In genomic region chr1:85171721-85172120, GRCh38 we compare ENCODE assay signal across 23 cellular contexts.
"Had no signal": no experiment of that assay in that cellular context is flagged by ENCODE, and none has a peak within 500 bp of the region (broad histone marks: within the 10 kb centered on the region; RNA-seq: fewer than 3 reads in every experiment).

No MANE protein-coding gene starts in this region.

- H3K4me3 ChIP-seq: dorsolateral prefrontal cortex, gastrocnemius medialis, lower lobe of right lung, neural progenitor cell, right lobe of liver, suprapubic skin, transverse colon, upper lobe of right lung, uterus had no signal

- H3K27me3 Mint-ChIP-seq: progenitor cell of endocrine pancreas; stimulated activated naive B cell treated with anti-CD40 and anti-IgM and Interleukin-4, amounts not matched to agents 10 μg/mL and 1 μg/mL and 100 μg/mL, for 72 hours; stimulated activated naive CD8-positive, alpha-beta T cell treated with anti-CD3 and anti-CD28 coated beads, Interleukin-15, Interleukin-2, amounts not matched to agents 100 ng/mL and 50 ng/mL, for 24 hours had no signal

- H3K36me3 Mint-ChIP-seq: stimulated activated naive B cell treated with anti-CD40 and anti-IgM and Interleukin-4, amounts not matched to agents 10 μg/mL and 1 μg/mL and 100 μg/mL, for 72 hours had no signal

- DNase-seq: dorsolateral prefrontal cortex; effector CD8-positive, alpha-beta T cell; endodermal cell; foreskin fibroblast; gastrocnemius medialis; head of caudate nucleus; left ventricle myocardium superior; lower lobe of right lung; right lobe of liver; small intestine; stimulated activated CD4-positive, alpha-beta T cell treated with anti-CD3 and anti-CD28 coated beads, Interleukin-15, amount 100 ng/mL, for 24 hours; stimulated activated CD4-positive, alpha-beta T cell treated with anti-CD3 and anti-CD28 coated beads, Interleukin-2, amount 100 ng/mL, for 48 hours; stimulated activated naive B cell treated with anti-CD40 and anti-IgM and Interleukin-4, amounts not matched to agents 10 μg/mL and 1 μg/mL and 100 μg/mL, for 72 hours; transverse colon; upper lobe of right lung; uterus had no signal

- FAIRE-seq: keratinocyte, small intestine had no signal

- H3K9me3 Mint-ChIP-seq: endodermal cell; nephron; neural progenitor cell; stimulated activated naive B cell treated with anti-CD40 and anti-IgM and Interleukin-4, amounts not matched to agents 10 μg/mL and 1 μg/mL and 100 μg/mL, for 72 hours; stimulated activated naive CD8-positive, alpha-beta T cell treated with anti-CD3 and anti-CD28 coated beads, Interleukin-15, Interleukin-2, amounts not matched to agents 100 ng/mL and 50 ng/mL, for 24 hours had no signal

- ATAC-seq: esophagus mucosa; gastrocnemius medialis; left ventricle myocardium superior; right lobe of liver; stimulated activated naive B cell treated with anti-CD40 and anti-IgM and Interleukin-4, amounts not matched to agents 10 μg/mL and 1 μg/mL and 100 μg/mL, for 72 hours had no signal

- H3K27ac Mint-ChIP-seq: endodermal cell; nephron; neural progenitor cell; progenitor cell of endocrine pancreas; stimulated activated naive B cell treated with anti-CD40 and anti-IgM and Interleukin-4, amounts not matched to agents 10 μg/mL and 1 μg/mL and 100 μg/mL, for 72 hours; stimulated activated naive CD8-positive, alpha-beta T cell treated with anti-CD3 and anti-CD28 coated beads, Interleukin-15, Interleukin-2, amounts not matched to agents 100 ng/mL and 50 ng/mL, for 24 hours had no signal

- H3K4me3 Mint-ChIP-seq: endodermal cell; nephron; neural progenitor cell; stimulated activated naive B cell treated with anti-CD40 and anti-IgM and Interleukin-4, amounts not matched to agents 10 μg/mL and 1 μg/mL and 100 μg/mL, for 72 hours; stimulated activated naive CD8-positive, alpha-beta T cell treated with anti-CD3 and anti-CD28 coated beads, Interleukin-15, Interleukin-2, amounts not matched to agents 100 ng/mL and 50 ng/mL, for 24 hours had no signal

- H3K4me1 Mint-ChIP-seq: endodermal cell; nephron; neural progenitor cell; stimulated activated naive B cell treated with anti-CD40 and anti-IgM and Interleukin-4, amounts not matched to agents 10 μg/mL and 1 μg/mL and 100 μg/mL, for 72 hours had no signal
